Comparison of ENCODE assay signal across 10 cellular contexts in genomic region chr18:59502222-59502898, GRCh38.
DNase-seq lines count a peak whose midpoint lies in the region; ATAC-seq, FAIRE-seq and TF ChIP-seq lines count a peak whose summit lies in the region.
"Had no signal": no experiment of that assay in that cellular context is flagged by ENCODE, and none has a peak within 500 bp of the region (broad histone marks: within the 10 kb centered on the region; RNA-seq: fewer than 3 reads in every experiment).

No MANE protein-coding gene starts in this region.

- H3K9me3 ChIP-seq in astrocyte (ENCODE audit: insufficient read depth, low read depth, low read length) = no peaks in the 10 kb centered on the region
- H3K9me3 ChIP-seq in right cardiac atrium (ENCODE audit: control insufficient read depth, low read length) = no peaks in the 10 kb centered on the region
- peaks cover 0 to 4% (median 0%) of the 10 kb centered on the region in 4 donors for H3K9me3 ChIP-seq in stomach

- H3K27me3 ChIP-seq in astrocyte (ENCODE audit: insufficient read depth, low read length) (peaks cover 3% of the 10 kb centered on the region), right cardiac atrium (ENCODE audit: control insufficient read depth, insufficient read depth) (no peaks in the 10 kb centered on the region), stomach (no peaks in the 10 kb centered on the region)

- TF ChIP-seq CTCF in astrocyte (IDR thresholded peaks at IDR 0.05; ENCODE audit: insufficient read depth, low read depth, low read length) (no peak), stomach (IDR thresholded peaks at IDR 0.05) (no peak)

- no peak for FAIRE-seq in astrocyte (lab: Jason Lieb, UNC)

- no peak overlapping the region for H3K4me3 Mint-ChIP-seq in astrocyte (ENCODE audit: unreplicated experiment)

- DNase-seq in GOT3 (lab: John Stamatoyannopoulos, UW) (peak; percentile 24), astrocyte (ENCODE audit: low read depth) (peak; percentile 85), right cardiac atrium (peak; percentile 36 to 74 (median 59)), skeletal muscle cell (ENCODE audit: low read depth) (peak; percentile 87), stomach (no peak), mucosa of gallbladder (ENCODE audit: low spot score) (no peak), hippocampal formation (lab: John Stamatoyannopoulos, UW) (no peak)
- DNase-seq: activated effector memory CD4-positive, alpha-beta T cell treated with Interleukin-2 at 50 U/mL for 16 hours; MV-4-11 had no signal

- H3K27ac Mint-ChIP-seq in astrocyte (ENCODE audit: unreplicated experiment) = no peak overlapping the region

- no peak for TF ChIP-seq EP300 in stomach (IDR thresholded peaks at IDR 0.05)

- TF ChIP-seq POLR2A in stomach (IDR thresholded peaks at IDR 0.05) = no peak

- H3K4me1 ChIP-seq in astrocyte (ENCODE audit: insufficient read depth, low read length) (peaks cover 24% of the 10 kb centered on the region), right cardiac atrium (ENCODE audit: control insufficient read depth, insufficient read depth, low read length) (peaks cover 15% of the 10 kb centered on the region), stomach (peaks cover 0 to 11% (median 7%) of the 10 kb centered on the region in 4 donors)

- ATAC-seq in right cardiac atrium (peak; percentile 84 to 90), HG02571 (IDR thresholded peaks at IDR 0.05; ENCODE audit: unreplicated experiment) (no peak)

- peaks cover 7% of the 10 kb centered on the region for H4K20me1 ChIP-seq in astrocyte (ENCODE audit: insufficient read depth, low read length)

- H3K4me2 ChIP-seq in astrocyte (ENCODE audit: low read length) = peak overlapping the region; percentile 72

- no peaks in the 10 kb centered on the region for H3K79me2 ChIP-seq in astrocyte (ENCODE audit: insufficient read depth, low read length)

- H3K36me3 Mint-ChIP-seq in astrocyte (ENCODE audit: low read depth, unreplicated experiment) = peaks cover 2% of the 10 kb centered on the region

- H3K4me1 Mint-ChIP-seq in astrocyte (ENCODE audit: low read depth, unreplicated experiment) = peaks cover 4% of the 10 kb centered on the region

- peak overlapping the region; percentile 20 for H3K4me3 ChIP-seq in astrocyte (ENCODE audit: insufficient read depth, low read depth, low read length)
- no peak overlapping the region for H3K4me3 ChIP-seq in right cardiac atrium (ENCODE audit: low read length)
- no peak overlapping the region for H3K4me3 ChIP-seq in skeletal muscle cell (ENCODE audit: low read depth, low read length)
- H3K4me3 ChIP-seq in stomach = no peak overlapping the region

- intact Hi-C loops in right cardiac atrium (cut with DNase I) = no loop called here
- intact Hi-C loops in stomach (cut with DNase I; ENCODE audit: low total_unique reads) = no loop called here

- H3K27ac ChIP-seq in astrocyte (ENCODE audit: low read depth, low read length) (peak overlapping the region; percentile 50), right cardiac atrium (ENCODE audit: low read length) (peak overlapping the region; percentile 88), stomach (no peak overlapping the region)

- WGBS in right cardiac atrium = 22% methylated on average over 9 of the region's 9 CpGs
- WGBS in stomach, 5 donors = 35 to 53% (median 44%) methylated on average over 9 of the region's 9 CpGs

- peaks cover 6% of the 10 kb centered on the region for H3K9me3 Mint-ChIP-seq in astrocyte (ENCODE audit: unreplicated experiment)

- H3K9ac ChIP-seq in astrocyte (ENCODE audit: low read length) = peak overlapping the region; percentile 35

- H3K27me3 Mint-ChIP-seq in astrocyte (ENCODE audit: low read depth, unreplicated experiment) = peaks cover 23% of the 10 kb centered on the region

- H3K36me3 ChIP-seq in astrocyte (ENCODE audit: insufficient read depth, low read length) (no peaks in the 10 kb centered on the region), stomach (no peaks in the 10 kb centered on the region)

- peak overlapping the region; percentile 35 for H2AFZ ChIP-seq in astrocyte (ENCODE audit: low read depth, low read length)

Comparison
In these comparisons a context has a peak if more than half of its experiments do, and no peak if none do; other contexts are left out.
1. DNase-seq: peak in GOT3 (single experiment), astrocyte (single experiment), right cardiac atrium (3 of 3) and skeletal muscle cell (single experiment); none in stomach (single experiment), mucosa of gallbladder (single experiment) and hippocampal formation (0 of 2).
2. H3K27ac ChIP-seq: peak in astrocyte (single experiment) and right cardiac atrium (single experiment); none in stomach (0 of 5).